In the genomic region with DNA sequence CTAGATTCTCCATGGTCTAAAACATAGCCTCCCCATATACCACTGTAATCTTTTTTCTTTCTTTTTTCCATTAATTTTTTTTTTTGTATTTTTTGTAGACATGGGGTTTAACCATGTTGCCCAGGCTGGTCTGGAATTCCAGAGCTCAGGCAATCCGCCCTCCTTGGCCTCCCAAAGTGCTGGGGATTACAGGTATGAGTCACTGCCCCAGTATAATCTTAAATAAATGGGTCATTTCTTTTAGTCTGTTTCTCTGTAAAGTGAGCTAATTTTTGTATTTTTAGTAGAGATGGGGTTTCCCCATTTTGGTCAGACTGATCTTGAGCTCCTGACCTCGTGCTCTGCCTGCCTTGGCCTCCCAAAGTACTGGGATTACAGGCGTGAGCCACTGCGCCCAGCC, we compare ENCODE assay signal across 14 cellular contexts. TPM values are rescaled to one million over a fixed set of nuclear protein-coding genes. Genes with fewer than 3 reads are reported as not detected.
DNase-seq lines count a peak whose midpoint lies in the region; ATAC-seq and TF ChIP-seq lines count a peak whose summit lies in the region.
"Had no signal": no experiment of that assay in that cellular context is flagged by ENCODE, and none has a peak within 500 bp of the region (broad histone marks: within the 10 kb centered on the region; RNA-seq: fewer than 3 reads in every experiment).

No MANE protein-coding gene starts in this region.

- no peak for TF ChIP-seq CTCF in AG10803 (conservative IDR thresholded peaks at IDR 0.05; ENCODE audit: low read length)
- TF ChIP-seq CTCF in gastroesophageal sphincter (IDR thresholded peaks at IDR 0.05), result no peak

- ATAC-seq in GM21723 (IDR thresholded peaks at IDR 0.05; ENCODE audit: unreplicated experiment) (peak; percentile 75), gastroesophageal sphincter (no peak), HG03565 (IDR thresholded peaks at IDR 0.05; ENCODE audit: unreplicated experiment) (no peak)

- H3K27ac ChIP-seq in SJSA1, result peak overlapping the region; percentile 40
- H3K27ac ChIP-seq in gastroesophageal sphincter, result no peak overlapping the region

- 67 to 79% methylated on average over 4 of the region's 4 CpGs for WGBS in gastroesophageal sphincter (ENCODE audit: low coverage in 1 of 2), 2 donors

- no peak for TF ChIP-seq POLR2A in gastroesophageal sphincter (IDR thresholded peaks at IDR 0.05)

- H3K36me3 ChIP-seq in SJSA1 (no peaks in the 10 kb centered on the region), gastroesophageal sphincter (no peaks in the 10 kb centered on the region)

- H3K4me3 ChIP-seq in AG10803 (ENCODE audit: low read length), result no peak overlapping the region
- no peak overlapping the region for H3K4me3 ChIP-seq in SJSA1
- H3K4me3 ChIP-seq in gastroesophageal sphincter, result no peak overlapping the region

- H3K9me3 ChIP-seq in SJSA1 (replicated peaks) (no peaks in the 10 kb centered on the region), gastroesophageal sphincter (no peaks in the 10 kb centered on the region)

- H3K4me1 ChIP-seq in SJSA1 (replicated peaks) (peaks cover 20% of the 10 kb centered on the region), gastroesophageal sphincter (peaks cover 0 to 4% (median 4%) of the 10 kb centered on the region in 3 donors)

- no peaks in the 10 kb centered on the region for H3K27me3 ChIP-seq in SJSA1 (replicated peaks)
- H3K27me3 ChIP-seq in gastroesophageal sphincter, result no peaks in the 10 kb centered on the region

- DNase-seq in AG10803 (ENCODE audit: low read depth) (peak; percentile 17), SJSA1 (ENCODE audit: low read depth in 1 of 2, low spot score in 2 of 2) (peak; percentile 69 to 78), iris pigment epithelial cell (ENCODE audit: low read depth) (peak; percentile 49), DMS 273 (lab: John Stamatoyannopoulos, UW; ENCODE audit: unreplicated experiment) (no peak), NCI-H1105 (lab: John Stamatoyannopoulos, UW) (no peak)
- DNase-seq: activated CD8-positive, alpha-beta memory T cell treated with anti-CD3 and anti-CD28 coated beads, Interleukin-2, amount 50 U/mL, for 48 hours; central memory CD4-positive, alpha-beta T cell; naive B cell; NCI-H2081; NCI-H69; posterior cingulate gyrus had no signal

- TF ChIP-seq EP300 in gastroesophageal sphincter (IDR thresholded peaks at IDR 0.05), result no peak

RNA-seq across cellular contexts. Expression of a gene that starts 5.7 kb away (rescaled TPM):
- total RNA-seq in SJSA1 (2014; rRNA removed; shearing (Covaris generic)), result 314 and 437 TPM in 2 replicates
- 10 to 100 TPM in 3 of 4 donors, 1 to 10 TPM in 1; 9.7 to 37.1 (median 29.1) TPM for total RNA-seq in gastroesophageal sphincter

RNA-seq across cellular contexts. Expression of a gene that starts 18.6 kb away (rescaled TPM):
- 970 and 1,165 TPM in 2 replicates for total RNA-seq in SJSA1 (2014; rRNA removed; shearing (Covaris generic))
- total RNA-seq in gastroesophageal sphincter, result 100 to 1,000 TPM; 321 to 410 (median 361) TPM

RNA-seq across cellular contexts. Expression of a gene that starts 27.0 kb away (rescaled TPM):
- total RNA-seq in SJSA1 (2014; rRNA removed; shearing (Covaris generic)), result 101 and 138 TPM in 2 replicates
- total RNA-seq in gastroesophageal sphincter, result 100 to 1,000 TPM in 1 of 4 donors, 10 to 100 TPM in 3; 85.2 to 110 (median 94.3) TPM

Comparison
In these comparisons a context has a peak if more than half of its experiments do, and no peak if none do; other contexts are left out.
1. DNase-seq: peak in AG10803 (single experiment), SJSA1 (2 of 2) and iris pigment epithelial cell (single experiment); none in DMS 273 (single experiment) and NCI-H1105 (single experiment).